ENCODE assay signal across 8 cellular contexts in genomic region chr3:151009430-151009829, GRCh38. TPM values are rescaled to one million over a fixed set of nuclear protein-coding genes. Genes with fewer than 3 reads are reported as not detected.
"Had no signal": no experiment of that assay in that cellular context is flagged by ENCODE, and none has a peak within 500 bp of the region (broad histone marks: within the 10 kb centered on the region; RNA-seq: fewer than 3 reads in every experiment).

No MANE protein-coding gene starts in this region.

- H3K4me3 ChIP-seq: GM23338 had no signal

- DNase-seq: H9, KBM-7 had no signal

- H3K27ac ChIP-seq: HL-60 had no signal

- H2AFZ ChIP-seq: GM23338 had no signal

- FAIRE-seq: H1, H54 had no signal

- H3K4me2 ChIP-seq: GM23338 had no signal

RNA-seq across cellular contexts. Expression of gene CLRN1, which starts 36.9 kb away (rescaled TPM):
- total RNA-seq: H9, HT1080, IMR-90 had no signal
- polyA plus RNA-seq: IMR-90 had no signal
